Comparison of ENCODE assay signal across 7 cellular contexts in the genomic region with DNA sequence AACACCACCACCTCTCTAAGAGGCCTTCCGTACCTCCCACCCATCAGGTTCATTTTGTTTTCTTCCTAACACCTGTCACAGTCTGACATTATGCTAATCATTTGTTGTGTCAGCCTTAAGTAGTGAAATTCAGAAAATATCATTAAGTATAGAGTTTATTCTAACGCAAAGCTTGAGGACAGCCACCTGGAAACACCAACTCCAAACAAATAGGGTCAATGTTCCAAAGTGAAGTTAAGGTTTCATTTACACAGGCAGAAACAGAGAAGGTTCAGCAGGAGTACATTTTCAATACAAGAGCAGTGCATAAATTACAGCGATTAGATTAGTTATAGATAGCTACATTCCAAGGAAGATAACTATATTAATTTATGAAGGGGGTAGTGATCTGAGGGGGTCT. TPM values are rescaled to one million over a fixed set of nuclear protein-coding genes. Genes with fewer than 3 reads are reported as not detected.
DNase-seq lines count a peak whose midpoint lies in the region; ATAC-seq and TF ChIP-seq lines count a peak whose summit lies in the region.

No MANE protein-coding gene starts in this region.

- H3K4me1 ChIP-seq in HUES48 (ENCODE audit: control insufficient read depth, insufficient read depth, low read length) (peaks cover 35% of the 10 kb centered on the region), foreskin keratinocyte (peaks cover 39% of the 10 kb centered on the region), skeletal muscle tissue (ENCODE audit: control insufficient read depth in 3 of 3, insufficient read depth in 3 of 3, low read length in 3 of 3) (peaks cover 17 to 34% (median 26%) of the 10 kb centered on the region in 3 donors)

- H3K36me3 ChIP-seq in HUES48 (ENCODE audit: control insufficient read depth, insufficient read depth, low read length) (peaks cover 15% of the 10 kb centered on the region; the same call in 1 of the 2 replicates), WERI-Rb-1 (peaks cover 28% of the 10 kb centered on the region), skeletal muscle tissue (ENCODE audit: control insufficient read depth in 3 of 3, insufficient read depth in 3 of 3, low read length in 3 of 3) (peaks cover 0 to 4% (median 4%) of the 10 kb centered on the region in 3 donors)

- no peak for ATAC-seq in foreskin keratinocyte
- no peak for ATAC-seq in GM21723 (IDR thresholded peaks at IDR 0.05; ENCODE audit: unreplicated experiment)
- no peak for ATAC-seq in GM21360 (IDR thresholded peaks at IDR 0.05; ENCODE audit: unreplicated experiment)
- no peak for ATAC-seq in GM18520 (IDR thresholded peaks at IDR 0.05; ENCODE audit: unreplicated experiment)

- TF ChIP-seq CTCF in WERI-Rb-1 (IDR thresholded peaks at IDR 0.05; ENCODE audit: low read depth, low read length) (no peak), foreskin keratinocyte (conservative IDR thresholded peaks at IDR 0.05) (no peak)

- no peak for DNase-seq in WERI-Rb-1
- peak in 1 of 2 donors; percentile 7 for DNase-seq in foreskin keratinocyte

- H3K9ac ChIP-seq in HUES48 (ENCODE audit: low read depth, low read length) (no peak overlapping the region), skeletal muscle tissue (ENCODE audit: low read depth in 1 of 3, low read length in 3 of 3) (peak overlapping the region; percentile 47 to 95 (median 93))

- no peaks in the 10 kb centered on the region for H3K27me3 ChIP-seq in HUES48 (ENCODE audit: control insufficient read depth, insufficient read depth, low read length)
- no peaks in the 10 kb centered on the region for H3K27me3 ChIP-seq in WERI-Rb-1 (ENCODE audit: insufficient read depth, low read depth, severe bottlenecking)
- H3K27me3 ChIP-seq in foreskin keratinocyte = no peaks in the 10 kb centered on the region
- H3K27me3 ChIP-seq in skeletal muscle tissue (ENCODE audit: control insufficient read depth in 3 of 3, insufficient read depth in 3 of 3, low read length in 3 of 3) = no peaks in the 10 kb centered on the region

- H3K4me3 ChIP-seq in HUES48 (ENCODE audit: low read depth, low read length) (0 out of 2 replicates have a peak overlapping the region, but pooled peaks have one; percentile 98), WERI-Rb-1 (ENCODE audit: low read depth, low read length) (peak overlapping the region; percentile 79), skeletal muscle tissue (ENCODE audit: low read length in 3 of 3) (peak overlapping the region; percentile 90 to 95 (median 93))

- no peak overlapping the region for H3K27ac ChIP-seq in HUES48 (ENCODE audit: low read depth, low read length)
- peak overlapping the region; percentile 92 for H3K27ac ChIP-seq in WERI-Rb-1
- H3K27ac ChIP-seq in foreskin keratinocyte = peak overlapping the region; percentile 89
- peak overlapping the region; percentile 93 for H3K27ac ChIP-seq in skeletal muscle tissue (ENCODE audit: low read depth, low read length)

- no peaks in the 10 kb centered on the region for H3K9me3 ChIP-seq in HUES48 (ENCODE audit: control insufficient read depth, insufficient read depth, low read length)
- H3K9me3 ChIP-seq in WERI-Rb-1 (ENCODE audit: severe bottlenecking) = no peaks in the 10 kb centered on the region
- H3K9me3 ChIP-seq in skeletal muscle tissue (ENCODE audit: control insufficient read depth in 3 of 3, low read length in 3 of 3) = no peaks in the 10 kb centered on the region

RNA-seq across cellular contexts. Expression of a gene that starts 1.3 kb away (rescaled TPM):
- total RNA-seq in foreskin keratinocyte (28.2 and 30.5 TPM in 2 replicates), skeletal muscle tissue (14.6 TPM)
- 5.2 and 6.4 TPM in 2 replicates for polyA plus RNA-seq in foreskin keratinocyte
